ENCODE assay signal across 29 cellular contexts in the genomic region with DNA sequence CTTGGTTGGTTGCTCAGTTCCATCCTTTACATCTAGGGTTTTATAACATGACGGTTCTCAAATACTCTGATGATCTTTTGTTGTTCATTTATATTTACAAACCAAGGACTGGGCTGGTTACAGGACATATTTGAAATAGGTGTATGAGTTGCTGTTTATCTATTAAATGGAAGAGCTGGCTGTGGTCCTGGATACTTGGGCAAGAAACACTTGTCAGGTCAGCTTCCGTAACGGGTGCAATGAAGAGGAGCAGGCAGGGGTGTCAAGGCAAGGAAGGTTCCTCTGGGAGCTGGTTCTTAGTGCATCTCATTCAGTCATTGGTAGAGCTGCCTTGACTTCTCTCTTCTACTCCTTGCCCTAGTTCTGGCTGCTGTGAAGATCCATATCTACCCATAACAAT. TPM values are rescaled to one million over a fixed set of nuclear protein-coding genes. Genes with fewer than 3 reads are reported as not detected.
"Had no signal": no experiment of that assay in that cellular context is flagged by ENCODE, and none has a peak within 500 bp of the region (broad histone marks: within the 10 kb centered on the region; RNA-seq: fewer than 3 reads in every experiment).

No MANE protein-coding gene starts in this region.

- H3K4me3 ChIP-seq: ascending aorta, breast epithelium, coronary artery, dorsolateral prefrontal cortex had no signal

- H3K36me3 ChIP-seq: ascending aorta, breast epithelium, WERI-Rb-1 had no signal

- DNase-seq: activated B cell treated with CpG ODN at 0.5 μM for 24 hours; activated CD4-positive, alpha-beta T cell treated with anti-CD3 and anti-CD28 coated beads for 48 hours; activated CD4-positive, alpha-beta T cell treated with anti-CD3 and anti-CD28 coated beads, Interleukin-2, amount 50 U/mL, for 1 hour; activated CD4-positive, alpha-beta T cell treated with anti-CD3 and anti-CD28 coated beads, Interleukin-2, amount 50 U/mL, for 48 hours; activated CD8-positive, alpha-beta memory T cell treated with anti-CD3 and anti-CD28 coated beads, Interleukin-2, amount 10 ng/mL, durations not matched to agents 7 days and 5 days; activated CD8-positive, alpha-beta memory T cell treated with anti-CD3 and anti-CD28 coated beads, Interleukin-2, amount 50 U/mL, for 4 hours; activated CD8-positive, alpha-beta T cell treated with anti-CD3 and anti-CD28 coated beads for 36 hours; activated gamma-delta T cell; activated naive CD4-positive, alpha-beta T cell; activated naive CD4-positive, alpha-beta T cell treated with anti-CD3 and anti-CD28 coated beads, Interleukin-2, amount 10 ng/mL, durations not matched to agents 7 days and 5 days; activated naive CD8-positive, alpha-beta T cell treated with anti-CD3 and anti-CD28 coated beads, Interleukin-2, amount 10 ng/mL, durations not matched to agents 7 days and 5 days; activated T-cell treated with anti-CD3 and anti-CD28 coated beads, Interleukin-2, amount 50 U/mL, for 24 hours; activated T-cell treated with anti-CD3 and anti-CD28 coated beads, Interleukin-2, amount 50 U/mL, for 72 hours; dorsolateral prefrontal cortex; effector memory CD4-positive, alpha-beta T cell; endodermal cell; foreskin fibroblast; head of caudate nucleus; T-helper 1 cell; T-helper 17 cell; T1000; WERI-Rb-1 had no signal

- H3K9me3 ChIP-seq: ascending aorta, breast epithelium had no signal

- H3K4me1 ChIP-seq: breast epithelium had no signal

- H3K27me3 ChIP-seq: ascending aorta, breast epithelium had no signal

- H3K27ac ChIP-seq: ascending aorta, breast epithelium, coronary artery, dorsolateral prefrontal cortex, WERI-Rb-1 had no signal

- ATAC-seq: activated CD4-positive, CD25-positive, alpha-beta regulatory T cell treated with anti-CD3 and anti-CD28 coated beads, Interleukin-2, amount 50 U/mL, for 24 hours; activated CD8-positive, alpha-beta memory T cell treated with anti-CD3 and anti-CD28 coated beads, Interleukin-2, amount 10 ng/mL, durations not matched to agents 7 days and 5 days; activated CD8-positive, alpha-beta T cell treated with anti-CD3 and anti-CD28 coated beads for 36 hours; activated naive CD4-positive, alpha-beta T cell treated with anti-CD3 and anti-CD28 coated beads, Interleukin-2, amount 50 U/mL, for 72 hours; activated T-cell treated with anti-CD3 and anti-CD28 coated beads, Interleukin-2, amount 50 U/mL, for 72 hours; esophagus mucosa; T-helper 17 cell had no signal

RNA-seq across cellular contexts. Expression of a gene that starts 4.8 kb away (rescaled TPM):
- total RNA-seq: activated B cell treated with CpG ODN at 0.5 μM for 24 hours; activated CD8-positive, alpha-beta memory T cell treated with anti-CD3 and anti-CD28 coated beads for 36 hours; activated CD8-positive, alpha-beta memory T cell treated with anti-CD3 and anti-CD28 coated beads, Interleukin-2, amount 10 ng/mL, durations not matched to agents 7 days and 5 days; activated CD8-positive, alpha-beta T cell treated with anti-CD3 and anti-CD28 coated beads for 36 hours; activated naive CD4-positive, alpha-beta T cell treated with anti-CD3 and anti-CD28 coated beads, Interleukin-2, amount 50 U/mL, for 72 hours; activated naive CD8-positive, alpha-beta T cell treated with anti-CD3 and anti-CD28 coated beads, Interleukin-2, amount 10 ng/mL, durations not matched to agents 7 days and 5 days; activated T-cell treated with anti-CD3 and anti-CD28 coated beads, Interleukin-2, amount 50 U/mL, for 72 hours; ascending aorta; T-helper 17 cell had no signal
